In the genomic region with DNA sequence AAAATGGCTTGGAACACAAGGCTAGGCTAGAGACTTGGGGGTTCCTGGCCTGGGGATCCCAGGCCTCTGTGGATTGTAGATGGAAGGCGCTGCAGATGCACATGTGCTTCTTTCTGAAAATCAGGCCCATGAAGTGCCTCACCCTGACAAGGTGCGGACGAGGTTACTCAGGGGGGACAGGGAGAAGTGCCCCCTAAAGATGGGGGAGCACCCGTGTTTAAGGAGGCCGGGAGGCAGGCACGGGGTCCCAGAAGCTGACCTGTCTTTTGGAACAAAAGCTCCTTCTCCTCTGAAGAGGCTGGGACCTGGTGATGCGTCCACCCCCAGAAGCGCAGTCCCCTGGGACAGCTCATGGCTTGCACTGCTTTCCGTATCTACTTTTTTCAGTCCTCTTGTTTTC, we compare ENCODE assay signal across 2 cellular contexts.
TF ChIP-seq lines count a peak whose summit lies in the region.

No MANE protein-coding gene starts in this region.

TF ChIP-seq in SK-N-SH, 30 proteins besides CTCF, POLR2A, EP300 and RAD21 (continued from another document):
- TF ChIP-seq TEAD4 (IDR thresholded peaks at IDR 0.05; ENCODE audit: borderline replicate concordance, insufficient read depth), result no peak
- TF ChIP-seq, protein P1, sequence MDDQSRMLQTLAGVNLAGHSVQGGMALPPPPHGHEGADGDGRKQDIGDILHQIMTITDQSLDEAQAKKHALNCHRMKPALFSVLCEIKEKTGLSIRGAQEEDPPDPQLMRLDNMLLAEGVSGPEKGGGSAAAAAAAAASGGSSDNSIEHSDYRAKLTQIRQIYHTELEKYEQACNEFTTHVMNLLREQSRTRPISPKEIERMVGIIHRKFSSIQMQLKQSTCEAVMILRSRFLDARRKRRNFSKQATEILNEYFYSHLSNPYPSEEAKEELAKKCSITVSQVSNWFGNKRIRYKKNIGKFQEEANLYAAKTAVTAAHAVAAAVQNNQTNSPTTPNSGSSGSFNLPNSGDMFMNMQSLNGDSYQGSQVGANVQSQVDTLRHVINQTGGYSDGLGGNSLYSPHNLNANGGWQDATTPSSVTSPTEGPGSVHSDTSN (IDR thresholded peaks at IDR 0.05), result no peak

TF ChIP-seq in SK-N-SH treated with all-trans-retinoic acid at 6 μM for 48 hours, 23 proteins besides CTCF, POLR2A, EP300 and RAD21 (continued from another document):
- TF ChIP-seq, protein P2, sequence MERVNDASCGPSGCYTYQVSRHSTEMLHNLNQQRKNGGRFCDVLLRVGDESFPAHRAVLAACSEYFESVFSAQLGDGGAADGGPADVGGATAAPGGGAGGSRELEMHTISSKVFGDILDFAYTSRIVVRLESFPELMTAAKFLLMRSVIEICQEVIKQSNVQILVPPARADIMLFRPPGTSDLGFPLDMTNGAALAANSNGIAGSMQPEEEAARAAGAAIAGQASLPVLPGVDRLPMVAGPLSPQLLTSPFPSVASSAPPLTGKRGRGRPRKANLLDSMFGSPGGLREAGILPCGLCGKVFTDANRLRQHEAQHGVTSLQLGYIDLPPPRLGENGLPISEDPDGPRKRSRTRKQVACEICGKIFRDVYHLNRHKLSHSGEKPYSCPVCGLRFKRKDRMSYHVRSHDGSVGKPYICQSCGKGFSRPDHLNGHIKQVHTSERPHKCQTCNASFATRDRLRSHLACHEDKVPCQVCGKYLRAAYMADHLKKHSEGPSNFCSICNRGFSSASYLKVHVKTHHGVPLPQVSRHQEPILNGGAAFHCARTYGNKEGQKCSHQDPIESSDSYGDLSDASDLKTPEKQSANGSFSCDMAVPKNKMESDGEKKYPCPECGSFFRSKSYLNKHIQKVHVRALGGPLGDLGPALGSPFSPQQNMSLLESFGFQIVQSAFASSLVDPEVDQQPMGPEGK (CRISPR knock-in tag; IDR thresholded peaks at IDR 0.05; ENCODE audit: borderline replicate concordance), result no peak
- TF ChIP-seq ZC3H10 (CRISPR knock-in tag; IDR thresholded peaks at IDR 0.05), result no peak
- TF ChIP-seq ZNF8 (CRISPR knock-in tag; IDR thresholded peaks at IDR 0.05), result no peak
- TF ChIP-seq GLIS3 (CRISPR knock-in tag; IDR thresholded peaks at IDR 0.05), result no peak
- no peak for TF ChIP-seq CSDC2 (CRISPR knock-in tag; IDR thresholded peaks at IDR 0.05)
- no peak for TF ChIP-seq ESRRG (CRISPR knock-in tag; IDR thresholded peaks at IDR 0.05)
- no peak for TF ChIP-seq ARNTL (CRISPR knock-in tag; IDR thresholded peaks at IDR 0.05; ENCODE audit: borderline replicate concordance, low read depth)
- no peak for TF ChIP-seq TCF4 (CRISPR knock-in tag; IDR thresholded peaks at IDR 0.05; ENCODE audit: borderline replicate concordance)
- TF ChIP-seq, protein P3, sequence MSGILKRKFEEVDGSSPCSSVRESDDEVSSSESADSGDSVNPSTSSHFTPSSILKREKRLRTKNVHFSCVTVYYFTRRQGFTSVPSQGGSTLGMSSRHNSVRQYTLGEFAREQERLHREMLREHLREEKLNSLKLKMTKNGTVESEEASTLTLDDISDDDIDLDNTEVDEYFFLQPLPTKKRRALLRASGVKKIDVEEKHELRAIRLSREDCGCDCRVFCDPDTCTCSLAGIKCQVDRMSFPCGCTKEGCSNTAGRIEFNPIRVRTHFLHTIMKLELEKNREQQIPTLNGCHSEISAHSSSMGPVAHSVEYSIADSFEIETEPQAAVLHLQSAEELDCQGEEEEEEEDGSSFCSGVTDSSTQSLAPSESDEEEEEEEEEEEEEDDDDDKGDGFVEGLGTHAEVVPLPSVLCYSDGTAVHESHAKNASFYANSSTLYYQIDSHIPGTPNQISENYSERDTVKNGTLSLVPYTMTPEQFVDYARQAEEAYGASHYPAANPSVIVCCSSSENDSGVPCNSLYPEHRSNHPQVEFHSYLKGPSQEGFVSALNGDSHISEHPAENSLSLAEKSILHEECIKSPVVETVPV (CRISPR knock-in tag; IDR thresholded peaks at IDR 0.05), result no peak
- TF ChIP-seq ISL1 (CRISPR knock-in tag; IDR thresholded peaks at IDR 0.05), result no peak
- no peak for TF ChIP-seq PPARA (CRISPR knock-in tag; IDR thresholded peaks at IDR 0.05; ENCODE audit: borderline replicate concordance)
- TF ChIP-seq BACH2 (CRISPR knock-in tag; IDR thresholded peaks at IDR 0.05; ENCODE audit: borderline replicate concordance), result no peak
- no peak for TF ChIP-seq ZNF70 (CRISPR knock-in tag; IDR thresholded peaks at IDR 0.05)
- TF ChIP-seq RARB (CRISPR knock-in tag; IDR thresholded peaks at IDR 0.05), result no peak
- TF ChIP-seq TOX (CRISPR knock-in tag; IDR thresholded peaks at IDR 0.05; ENCODE audit: borderline replicate concordance), result no peak
- TF ChIP-seq, protein P4, sequence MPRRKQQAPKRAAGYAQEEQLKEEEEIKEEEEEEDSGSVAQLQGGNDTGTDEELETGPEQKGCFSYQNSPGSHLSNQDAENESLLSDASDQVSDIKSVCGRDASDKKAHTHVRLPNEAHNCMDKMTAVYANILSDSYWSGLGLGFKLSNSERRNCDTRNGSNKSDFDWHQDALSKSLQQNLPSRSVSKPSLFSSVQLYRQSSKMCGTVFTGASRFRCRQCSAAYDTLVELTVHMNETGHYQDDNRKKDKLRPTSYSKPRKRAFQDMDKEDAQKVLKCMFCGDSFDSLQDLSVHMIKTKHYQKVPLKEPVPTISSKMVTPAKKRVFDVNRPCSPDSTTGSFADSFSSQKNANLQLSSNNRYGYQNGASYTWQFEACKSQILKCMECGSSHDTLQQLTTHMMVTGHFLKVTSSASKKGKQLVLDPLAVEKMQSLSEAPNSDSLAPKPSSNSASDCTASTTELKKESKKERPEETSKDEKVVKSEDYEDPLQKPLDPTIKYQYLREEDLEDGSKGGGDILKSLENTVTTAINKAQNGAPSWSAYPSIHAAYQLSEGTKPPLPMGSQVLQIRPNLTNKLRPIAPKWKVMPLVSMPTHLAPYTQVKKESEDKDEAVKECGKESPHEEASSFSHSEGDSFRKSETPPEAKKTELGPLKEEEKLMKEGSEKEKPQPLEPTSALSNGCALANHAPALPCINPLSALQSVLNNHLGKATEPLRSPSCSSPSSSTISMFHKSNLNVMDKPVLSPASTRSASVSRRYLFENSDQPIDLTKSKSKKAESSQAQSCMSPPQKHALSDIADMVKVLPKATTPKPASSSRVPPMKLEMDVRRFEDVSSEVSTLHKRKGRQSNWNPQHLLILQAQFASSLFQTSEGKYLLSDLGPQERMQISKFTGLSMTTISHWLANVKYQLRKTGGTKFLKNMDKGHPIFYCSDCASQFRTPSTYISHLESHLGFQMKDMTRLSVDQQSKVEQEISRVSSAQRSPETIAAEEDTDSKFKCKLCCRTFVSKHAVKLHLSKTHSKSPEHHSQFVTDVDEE (CRISPR knock-in tag; IDR thresholded peaks at IDR 0.05), result no peak
- TF ChIP-seq, protein P5, sequence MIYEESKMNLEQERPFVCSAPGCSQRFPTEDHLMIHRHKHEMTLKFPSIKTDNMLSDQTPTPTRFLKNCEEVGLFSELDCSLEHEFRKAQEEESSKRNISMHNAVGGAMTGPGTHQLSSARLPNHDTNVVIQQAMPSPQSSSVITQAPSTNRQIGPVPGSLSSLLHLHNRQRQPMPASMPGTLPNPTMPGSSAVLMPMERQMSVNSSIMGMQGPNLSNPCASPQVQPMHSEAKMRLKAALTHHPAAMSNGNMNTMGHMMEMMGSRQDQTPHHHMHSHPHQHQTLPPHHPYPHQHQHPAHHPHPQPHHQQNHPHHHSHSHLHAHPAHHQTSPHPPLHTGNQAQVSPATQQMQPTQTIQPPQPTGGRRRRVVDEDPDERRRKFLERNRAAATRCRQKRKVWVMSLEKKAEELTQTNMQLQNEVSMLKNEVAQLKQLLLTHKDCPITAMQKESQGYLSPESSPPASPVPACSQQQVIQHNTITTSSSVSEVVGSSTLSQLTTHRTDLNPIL (CRISPR knock-in tag; IDR thresholded peaks at IDR 0.05; ENCODE audit: low read depth), result no peak
